Comparison of ENCODE assay signal across 1 cellular context in the genomic region with DNA sequence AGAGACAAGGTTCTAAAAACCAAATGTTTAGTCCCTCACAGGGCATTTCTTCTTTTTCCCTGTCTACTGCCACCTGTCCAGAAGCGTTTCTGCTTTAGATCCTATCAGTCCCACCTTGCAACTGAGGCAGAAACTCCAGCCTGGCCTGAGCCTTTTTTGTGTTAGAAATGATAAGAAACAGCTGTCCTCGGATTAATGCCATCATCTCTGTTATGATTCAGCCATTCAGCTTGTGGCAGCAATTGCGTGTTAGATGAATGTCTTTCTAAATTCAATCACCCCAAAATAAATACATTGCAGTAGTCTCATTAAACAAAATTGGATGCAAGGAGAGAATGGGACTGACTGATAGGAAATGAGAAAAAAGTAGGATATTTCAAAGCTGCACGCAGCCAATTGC.
TF ChIP-seq lines count a peak whose summit lies in the region.

No MANE protein-coding gene starts in this region.

TF ChIP-seq in GM23338, 12 proteins besides CTCF, POLR2A, EP300 and RAD21 (continued from another document):
- TF ChIP-seq, protein P1, sequence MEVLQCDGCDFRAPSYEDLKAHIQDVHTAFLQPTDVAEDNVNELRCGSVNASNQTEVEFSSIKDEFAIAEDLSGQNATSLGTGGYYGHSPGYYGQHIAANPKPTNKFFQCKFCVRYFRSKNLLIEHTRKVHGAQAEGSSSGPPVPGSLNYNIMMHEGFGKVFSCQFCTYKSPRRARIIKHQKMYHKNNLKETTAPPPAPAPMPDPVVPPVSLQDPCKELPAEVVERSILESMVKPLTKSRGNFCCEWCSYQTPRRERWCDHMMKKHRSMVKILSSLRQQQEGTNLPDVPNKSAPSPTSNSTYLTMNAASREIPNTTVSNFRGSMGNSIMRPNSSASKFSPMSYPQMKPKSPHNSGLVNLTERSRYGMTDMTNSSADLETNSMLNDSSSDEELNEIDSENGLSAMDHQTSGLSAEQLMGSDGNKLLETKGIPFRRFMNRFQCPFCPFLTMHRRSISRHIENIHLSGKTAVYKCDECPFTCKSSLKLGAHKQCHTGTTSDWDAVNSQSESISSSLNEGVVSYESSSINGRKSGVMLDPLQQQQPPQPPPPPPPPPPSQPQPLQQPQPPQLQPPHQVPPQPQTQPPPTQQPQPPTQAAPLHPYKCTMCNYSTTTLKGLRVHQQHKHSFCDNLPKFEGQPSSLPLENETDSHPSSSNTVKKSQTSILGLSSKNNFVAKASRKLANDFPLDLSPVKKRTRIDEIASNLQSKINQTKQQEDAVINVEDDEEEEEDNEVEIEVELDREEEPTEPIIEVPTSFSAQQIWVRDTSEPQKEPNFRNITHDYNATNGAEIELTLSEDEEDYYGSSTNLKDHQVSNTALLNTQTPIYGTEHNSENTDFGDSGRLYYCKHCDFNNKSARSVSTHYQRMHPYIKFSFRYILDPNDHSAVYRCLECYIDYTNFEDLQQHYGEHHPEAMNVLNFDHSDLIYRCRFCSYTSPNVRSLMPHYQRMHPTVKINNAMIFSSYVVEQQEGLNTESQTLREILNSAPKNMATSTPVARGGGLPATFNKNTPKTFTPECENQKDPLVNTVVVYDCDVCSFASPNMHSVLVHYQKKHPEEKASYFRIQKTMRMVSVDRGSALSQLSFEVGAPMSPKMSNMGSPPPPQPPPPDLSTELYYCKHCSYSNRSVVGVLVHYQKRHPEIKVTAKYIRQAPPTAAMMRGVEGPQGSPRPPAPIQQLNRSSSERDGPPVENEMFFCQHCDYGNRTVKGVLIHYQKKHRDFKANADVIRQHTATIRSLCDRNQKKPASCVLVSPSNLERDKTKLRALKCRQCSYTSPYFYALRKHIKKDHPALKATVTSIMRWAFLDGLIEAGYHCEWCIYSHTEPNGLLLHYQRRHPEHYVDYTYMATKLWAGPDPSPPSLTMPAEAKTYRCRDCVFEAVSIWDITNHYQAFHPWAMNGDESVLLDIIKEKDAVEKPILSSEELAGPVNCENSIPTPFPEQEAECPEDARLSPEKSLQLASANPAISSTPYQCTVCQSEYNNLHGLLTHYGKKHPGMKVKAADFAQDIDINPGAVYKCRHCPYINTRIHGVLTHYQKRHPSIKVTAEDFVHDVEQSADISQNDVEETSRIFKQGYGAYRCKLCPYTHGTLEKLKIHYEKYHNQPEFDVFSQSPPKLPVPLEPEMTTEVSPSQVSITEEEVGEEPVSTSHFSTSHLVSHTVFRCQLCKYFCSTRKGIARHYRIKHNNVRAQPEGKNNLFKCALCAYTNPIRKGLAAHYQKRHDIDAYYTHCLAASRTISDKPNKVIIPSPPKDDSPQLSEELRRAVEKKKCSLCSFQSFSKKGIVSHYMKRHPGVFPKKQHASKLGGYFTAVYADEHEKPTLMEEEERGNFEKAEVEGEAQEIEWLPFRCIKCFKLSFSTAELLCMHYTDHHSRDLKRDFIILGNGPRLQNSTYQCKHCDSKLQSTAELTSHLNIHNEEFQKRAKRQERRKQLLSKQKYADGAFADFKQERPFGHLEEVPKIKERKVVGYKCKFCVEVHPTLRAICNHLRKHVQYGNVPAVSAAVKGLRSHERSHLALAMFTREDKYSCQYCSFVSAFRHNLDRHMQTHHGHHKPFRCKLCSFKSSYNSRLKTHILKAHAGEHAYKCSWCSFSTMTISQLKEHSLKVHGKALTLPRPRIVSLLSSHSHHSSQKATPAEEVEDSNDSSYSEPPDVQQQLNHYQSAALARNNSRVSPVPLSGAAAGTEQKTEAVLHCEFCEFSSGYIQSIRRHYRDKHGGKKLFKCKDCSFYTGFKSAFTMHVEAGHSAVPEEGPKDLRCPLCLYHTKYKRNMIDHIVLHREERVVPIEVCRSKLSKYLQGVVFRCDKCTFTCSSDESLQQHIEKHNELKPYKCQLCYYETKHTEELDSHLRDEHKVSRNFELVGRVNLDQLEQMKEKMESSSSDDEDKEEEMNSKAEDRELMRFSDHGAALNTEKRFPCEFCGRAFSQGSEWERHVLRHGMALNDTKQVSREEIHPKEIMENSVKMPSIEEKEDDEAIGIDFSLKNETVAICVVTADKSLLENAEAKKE (CRISPR knock-in tag; IDR thresholded peaks at IDR 0.05): no peak
- TF ChIP-seq, protein P2, sequence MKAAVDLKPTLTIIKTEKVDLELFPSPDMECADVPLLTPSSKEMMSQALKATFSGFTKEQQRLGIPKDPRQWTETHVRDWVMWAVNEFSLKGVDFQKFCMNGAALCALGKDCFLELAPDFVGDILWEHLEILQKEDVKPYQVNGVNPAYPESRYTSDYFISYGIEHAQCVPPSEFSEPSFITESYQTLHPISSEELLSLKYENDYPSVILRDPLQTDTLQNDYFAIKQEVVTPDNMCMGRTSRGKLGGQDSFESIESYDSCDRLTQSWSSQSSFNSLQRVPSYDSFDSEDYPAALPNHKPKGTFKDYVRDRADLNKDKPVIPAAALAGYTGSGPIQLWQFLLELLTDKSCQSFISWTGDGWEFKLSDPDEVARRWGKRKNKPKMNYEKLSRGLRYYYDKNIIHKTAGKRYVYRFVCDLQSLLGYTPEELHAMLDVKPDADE (IDR thresholded peaks at IDR 0.05): no peak
- no peak for TF ChIP-seq EZH2 (IDR thresholded peaks at IDR 0.05; ENCODE audit: low read depth, unreplicated experiment)
- TF ChIP-seq CREB1 (CRISPR knock-in tag; IDR thresholded peaks at IDR 0.05; ENCODE audit: low read depth): no peak
- TF ChIP-seq, protein P3, sequence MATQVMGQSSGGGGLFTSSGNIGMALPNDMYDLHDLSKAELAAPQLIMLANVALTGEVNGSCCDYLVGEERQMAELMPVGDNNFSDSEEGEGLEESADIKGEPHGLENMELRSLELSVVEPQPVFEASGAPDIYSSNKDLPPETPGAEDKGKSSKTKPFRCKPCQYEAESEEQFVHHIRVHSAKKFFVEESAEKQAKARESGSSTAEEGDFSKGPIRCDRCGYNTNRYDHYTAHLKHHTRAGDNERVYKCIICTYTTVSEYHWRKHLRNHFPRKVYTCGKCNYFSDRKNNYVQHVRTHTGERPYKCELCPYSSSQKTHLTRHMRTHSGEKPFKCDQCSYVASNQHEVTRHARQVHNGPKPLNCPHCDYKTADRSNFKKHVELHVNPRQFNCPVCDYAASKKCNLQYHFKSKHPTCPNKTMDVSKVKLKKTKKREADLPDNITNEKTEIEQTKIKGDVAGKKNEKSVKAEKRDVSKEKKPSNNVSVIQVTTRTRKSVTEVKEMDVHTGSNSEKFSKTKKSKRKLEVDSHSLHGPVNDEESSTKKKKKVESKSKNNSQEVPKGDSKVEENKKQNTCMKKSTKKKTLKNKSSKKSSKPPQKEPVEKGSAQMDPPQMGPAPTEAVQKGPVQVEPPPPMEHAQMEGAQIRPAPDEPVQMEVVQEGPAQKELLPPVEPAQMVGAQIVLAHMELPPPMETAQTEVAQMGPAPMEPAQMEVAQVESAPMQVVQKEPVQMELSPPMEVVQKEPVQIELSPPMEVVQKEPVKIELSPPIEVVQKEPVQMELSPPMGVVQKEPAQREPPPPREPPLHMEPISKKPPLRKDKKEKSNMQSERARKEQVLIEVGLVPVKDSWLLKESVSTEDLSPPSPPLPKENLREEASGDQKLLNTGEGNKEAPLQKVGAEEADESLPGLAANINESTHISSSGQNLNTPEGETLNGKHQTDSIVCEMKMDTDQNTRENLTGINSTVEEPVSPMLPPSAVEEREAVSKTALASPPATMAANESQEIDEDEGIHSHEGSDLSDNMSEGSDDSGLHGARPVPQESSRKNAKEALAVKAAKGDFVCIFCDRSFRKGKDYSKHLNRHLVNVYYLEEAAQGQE (IDR thresholded peaks at IDR 0.05; ENCODE audit: unreplicated experiment): no peak
